1 cellular context compared by ENCODE assay signal in the genomic region with DNA sequence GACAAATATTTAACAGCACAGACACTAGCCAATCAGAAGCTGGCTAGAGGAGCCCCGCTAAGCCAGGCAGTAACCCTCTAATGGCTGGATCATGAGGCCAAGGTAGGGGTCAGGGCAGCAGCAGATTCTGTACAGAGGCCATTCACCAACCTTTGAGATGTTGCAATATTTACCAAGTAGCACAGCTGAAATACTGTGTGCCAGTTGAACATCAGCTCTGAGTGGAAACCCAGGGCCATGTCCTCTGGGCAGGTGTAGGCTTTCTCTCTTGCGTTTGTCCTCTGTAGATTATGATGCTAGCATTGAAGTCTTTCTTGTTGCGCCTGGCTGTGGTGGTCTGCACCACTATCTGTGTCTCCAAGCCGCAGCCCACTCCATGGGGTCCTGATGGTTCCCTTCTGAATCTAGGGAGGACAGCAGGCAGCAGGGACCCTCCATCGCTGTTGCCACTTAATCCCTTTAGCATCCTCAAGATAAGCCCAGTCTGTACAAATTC.
TF ChIP-seq lines count a peak whose summit lies in the region.

No MANE protein-coding gene starts in this region.

TF ChIP-seq in IMR-90, 13 proteins besides CTCF, POLR2A, EP300 and RAD21 (continued from another document):
- TF ChIP-seq FOS (IDR thresholded peaks at IDR 0.05; ENCODE audit: low read depth, low read length) = no peak
